Comparison of ENCODE assay signal across 1 cellular context in the genomic region with DNA sequence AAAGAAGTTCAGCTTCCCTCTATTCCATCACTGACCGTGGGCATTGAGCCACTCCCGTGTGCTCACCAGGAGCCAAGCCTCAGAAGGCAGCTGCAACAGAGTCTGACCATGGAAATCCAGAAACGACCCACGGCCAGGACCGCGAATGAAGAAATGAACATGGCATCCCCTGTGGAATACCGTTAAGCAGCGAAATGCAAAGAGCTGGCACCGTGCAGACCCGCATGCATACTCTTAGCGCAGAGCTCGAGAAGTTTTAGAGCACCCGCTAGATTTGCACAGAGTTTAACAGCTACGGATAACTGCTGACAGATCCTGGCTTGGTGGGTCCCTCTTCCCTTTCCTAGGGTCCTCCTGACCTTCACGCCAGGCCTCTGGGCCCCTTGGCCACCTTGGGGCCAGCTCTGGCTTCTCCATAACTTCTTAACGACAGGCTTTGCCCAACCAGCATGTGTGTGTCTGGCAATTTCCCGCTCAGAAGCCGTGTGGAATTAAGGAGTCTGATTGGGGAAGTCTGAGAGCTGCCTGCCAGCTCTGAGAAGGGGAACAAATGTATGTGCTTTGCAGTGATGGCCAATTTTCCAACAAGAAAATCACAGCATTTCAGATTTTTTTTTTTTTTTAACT.
TF ChIP-seq lines count a peak whose summit lies in the region.

No MANE protein-coding gene starts in this region.

TF ChIP-seq in H1, 55 proteins besides CTCF, POLR2A, EP300 and RAD21:
- TF ChIP-seq, protein P1, sequence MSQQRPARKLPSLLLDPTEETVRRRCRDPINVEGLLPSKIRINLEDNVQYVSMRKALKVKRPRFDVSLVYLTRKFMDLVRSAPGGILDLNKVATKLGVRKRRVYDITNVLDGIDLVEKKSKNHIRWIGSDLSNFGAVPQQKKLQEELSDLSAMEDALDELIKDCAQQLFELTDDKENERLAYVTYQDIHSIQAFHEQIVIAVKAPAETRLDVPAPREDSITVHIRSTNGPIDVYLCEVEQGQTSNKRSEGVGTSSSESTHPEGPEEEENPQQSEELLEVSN (IDR thresholded peaks at IDR 0.05): 0 out of 2 replicates have a peak, but pooled peaks have one; percentile 19
- TF ChIP-seq TCF12 (IDR thresholded peaks at IDR 0.05; ENCODE audit: low read depth, low read length): no peak
- no peak for TF ChIP-seq NANOG (IDR thresholded peaks at IDR 0.05; ENCODE audit: insufficient read depth, low read depth, low read length, poor library complexity, severe bottlenecking)
- TF ChIP-seq TBP (IDR thresholded peaks at IDR 0.05; ENCODE audit: low read depth, low read length): no peak
- no peak for TF ChIP-seq GTF2F1 (IDR thresholded peaks at IDR 0.05; ENCODE audit: borderline replicate concordance, low read depth, low read length)
- no peak for TF ChIP-seq PHF8 (conservative IDR thresholded peaks at IDR 0.05; ENCODE audit: low read depth, low read length)
